In genomic region chr2:28358668-28359201, GRCh38 we compare ENCODE assay signal across 11 cellular contexts. TPM values are rescaled to one million over a fixed set of nuclear protein-coding genes. Genes with fewer than 3 reads are reported as not detected.
A peak's percentile ranks its signal among the peaks of the same experiment; 100 is the strongest.
DNase-seq lines count a peak whose midpoint lies in the region; TF ChIP-seq lines count a peak whose summit lies in the region.
"Had no signal": no experiment of that assay in that cellular context is flagged by ENCODE, and none has a peak within 500 bp of the region (broad histone marks: within the 10 kb centered on the region; RNA-seq: fewer than 3 reads in every experiment).

No MANE protein-coding gene starts in this region.

- WGBS in esophagus squamous epithelium, 2 donors, result 53% methylated on average over 2 of the region's 7 CpGs; no CpG with 5 or more reads in 1 of the 2 donors
- 89 to 93% methylated on average over 6 to 7 of the region's 7 CpGs for WGBS in tibial nerve, 2 donors

- H3K27ac ChIP-seq in Peyer's patch (peak overlapping the region; percentile 27 to 43 (median 34)), esophagus squamous epithelium (peak overlapping the region; percentile 18 to 64 (median 57)), tibial nerve (peak overlapping the region in 1 of 4 donors; percentile 52), uterus (no peak overlapping the region)
- H3K27ac ChIP-seq: C4-2B had no signal

- TF ChIP-seq POLR2A in Peyer's patch (IDR thresholded peaks at IDR 0.05), result no peak
- TF ChIP-seq POLR2A in esophagus squamous epithelium (IDR thresholded peaks at IDR 0.05), result no peak
- no peak for TF ChIP-seq POLR2A in tibial nerve (IDR thresholded peaks at IDR 0.05)
- TF ChIP-seq POLR2A in uterus (IDR thresholded peaks at IDR 0.05), result no peak

- no peaks in the 10 kb centered on the region for H3K36me3 ChIP-seq in Peyer's patch
- no peaks in the 10 kb centered on the region for H3K36me3 ChIP-seq in esophagus squamous epithelium
- H3K36me3 ChIP-seq in tibial nerve, result no peaks in the 10 kb centered on the region
- no peaks in the 10 kb centered on the region for H3K36me3 ChIP-seq in uterus

- peak; percentile 30 for DNase-seq in stimulated activated CD4-positive, alpha-beta T cell treated with anti-CD3 and anti-CD28 coated beads, Interleukin-15, amount 100 ng/mL, for 24 hours
- DNase-seq in stimulated activated CD4-positive, alpha-beta T cell treated with anti-CD3 and anti-CD28 coated beads, Interleukin-2, amount 100 ng/mL, for 48 hours, result no peak
- DNase-seq in Peyer's patch, result no peak
- no peak for DNase-seq in esophagus squamous epithelium (lab: John Stamatoyannopoulos, UW)
- no peak for DNase-seq in ACHN
- no peak for DNase-seq in hypothalamus (lab: John Stamatoyannopoulos, UW)
- DNase-seq in tibial nerve (ENCODE audit: low spot score in 2 of 2), result no peak
- no peak for DNase-seq in uterus
- DNase-seq: NCI-H1417, nephron progenitor cell had no signal

- H3K9me3 ChIP-seq in Peyer's patch (no peaks in the 10 kb centered on the region), esophagus squamous epithelium (no peaks in the 10 kb centered on the region), tibial nerve (no peaks in the 10 kb centered on the region), uterus (no peaks in the 10 kb centered on the region)

- intact Hi-C loops in esophagus squamous epithelium (cut with DNase I), result no loop called here
- intact Hi-C loops in uterus (cut with DNase I; ENCODE audit: low total_unique reads), result no loop called here

- H3K4me3 ChIP-seq in Peyer's patch (no peak overlapping the region), esophagus squamous epithelium (no peak overlapping the region), tibial nerve (no peak overlapping the region), uterus (no peak overlapping the region)

- H3K4me1 ChIP-seq in Peyer's patch (peaks cover 3 to 40% (median 23%) of the 10 kb centered on the region in 4 donors), esophagus squamous epithelium (peaks cover 27 to 71% (median 39%) of the 10 kb centered on the region in 3 donors), tibial nerve (peaks cover 0 to 26% (median 18%) of the 10 kb centered on the region in 4 donors), uterus (peaks cover 8 to 14% of the 10 kb centered on the region in 2 donors)

- H3K27me3 ChIP-seq in Peyer's patch, result no peaks in the 10 kb centered on the region
- H3K27me3 ChIP-seq in esophagus squamous epithelium, result no peaks in the 10 kb centered on the region
- no peaks in the 10 kb centered on the region for H3K27me3 ChIP-seq in tibial nerve
- no peaks in the 10 kb centered on the region for H3K27me3 ChIP-seq in uterus

- no peak for TF ChIP-seq EP300 in tibial nerve (IDR thresholded peaks at IDR 0.05)

- in situ Hi-C loops in ACHN (cut with HindIII; ENCODE audit: low pct_ligation_motif_present, low pct_unique_long_range_greater_than_20kb, low sequenced_read_pairs), result no loop called here

- no peak for TF ChIP-seq CTCF in Peyer's patch (IDR thresholded peaks at IDR 0.05)
- no peak for TF ChIP-seq CTCF in esophagus squamous epithelium (IDR thresholded peaks at IDR 0.05)
- TF ChIP-seq CTCF in tibial nerve (IDR thresholded peaks at IDR 0.05), result no peak
- no peak for TF ChIP-seq CTCF in uterus (IDR thresholded peaks at IDR 0.05)

RNA-seq across cellular contexts. Expression of gene FOSL2, which starts 33.9 kb away (rescaled TPM):
- 100 to 1,000 TPM in 3 of 4 donors, 10 to 100 TPM in 1; 46.2 to 239 (median 207) TPM for total RNA-seq in Peyer's patch
- total RNA-seq in esophagus squamous epithelium, result 100 to 1,000 TPM; 100 to 234 (median 144) TPM
- 100 to 1,000 TPM; 141 to 207 (median 190) TPM for total RNA-seq in tibial nerve
- 100 to 1,000 TPM in 1 of 4 donors, 10 to 100 TPM in 3; 39.8 to 134 (median 58.7) TPM for total RNA-seq in uterus

Comparison
In these comparisons a context has a peak if more than half of its experiments do, and no peak if none do; other contexts are left out.
1. H3K27ac ChIP-seq: peak in Peyer's patch (4 of 4) and esophagus squamous epithelium (4 of 4); none in uterus (0 of 2).